7 cellular contexts compared by ENCODE assay signal in genomic region chr12:6821271-6821673, GRCh38. TPM values are rescaled to one million over a fixed set of nuclear protein-coding genes. Genes with fewer than 3 reads are reported as not detected.
DNase-seq lines count a peak whose midpoint lies in the region; ATAC-seq and TF ChIP-seq lines count a peak whose summit lies in the region.

No MANE protein-coding gene starts in this region.

- intact Hi-C loops in activated CD4-positive, alpha-beta memory T cell treated with anti-CD3 and anti-CD28 coated beads for 36 hours (cut with micrococcal nuclease): loop anchor here (1.0 kb wide), 1 partner anchor 68 kb away; the partner anchor contains the start of gene MLF2

- H3K4me1 ChIP-seq in ES-I3 (ENCODE audit: insufficient read depth, low read length): peaks cover 28% of the 10 kb centered on the region

- CTCF ChIA-PET in activated CD4-positive, alpha-beta memory T cell treated with anti-CD3 and anti-CD28 coated beads for 36 hours (lab: Charles Lee): interaction anchor here (0.6 to 7.0 kb wide), 6 partner anchors 10 to 68 kb away, joined by 3 to 91 read pairs (median 5); partner anchors contain the start of gene MLF2

- DNase-seq in NCI-H146 treated with DMSO at 0.1 percent for 48 hours (lab: John Stamatoyannopoulos, UW; ENCODE audit: unreplicated experiment): peak; percentile 71
- DNase-seq in activated CD4-positive, alpha-beta memory T cell treated with anti-CD3 and anti-CD28 coated beads for 36 hours: peak; percentile 64
- peak; percentile 85 for DNase-seq in fibroblast of villous mesenchyme (ENCODE audit: low read depth)
- no peak for DNase-seq in kidney glomerular epithelial cell (lab: John Stamatoyannopoulos, UW)

- no peak overlapping the region for H3K27ac Mint-ChIP-seq in activated CD4-positive, alpha-beta memory T cell treated with anti-CD3 and anti-CD28 coated beads for 36 hours
- H3K27ac Mint-ChIP-seq in nephron: peak overlapping the region; percentile 90 to 98 (median 91)

- no peaks in the 10 kb centered on the region for H3K36me3 ChIP-seq in ES-I3 (ENCODE audit: insufficient read depth, low read length)

- H3K27me3 Mint-ChIP-seq in activated CD4-positive, alpha-beta memory T cell treated with anti-CD3 and anti-CD28 coated beads for 36 hours: peaks cover 8% of the 10 kb centered on the region
- H3K27me3 Mint-ChIP-seq in nephron (ENCODE audit: low read depth): peaks cover 4% of the 10 kb centered on the region

- no peak for ATAC-seq in GM21786 (IDR thresholded peaks at IDR 0.05; ENCODE audit: unreplicated experiment)

- peak overlapping the region; percentile 14; the same call in 1 of the 2 replicates for H3K9ac ChIP-seq in ES-I3 (ENCODE audit: low read depth, low read length)

- peaks cover 14% of the 10 kb centered on the region for H3K4me1 Mint-ChIP-seq in activated CD4-positive, alpha-beta memory T cell treated with anti-CD3 and anti-CD28 coated beads for 36 hours (ENCODE audit: low read depth)
- H3K4me1 Mint-ChIP-seq in nephron: peaks cover 57% of the 10 kb centered on the region

- H3K4me3 ChIP-seq in fibroblast of villous mesenchyme (ENCODE audit: low read depth, low read length): peak overlapping the region; percentile 61

- peaks cover 21% of the 10 kb centered on the region for H3K36me3 Mint-ChIP-seq in activated CD4-positive, alpha-beta memory T cell treated with anti-CD3 and anti-CD28 coated beads for 36 hours
- peaks cover 4% of the 10 kb centered on the region for H3K36me3 Mint-ChIP-seq in nephron (ENCODE audit: low read depth)

- POLR2A ChIA-PET in activated CD4-positive, alpha-beta memory T cell treated with anti-CD3 and anti-CD28 coated beads for 36 hours (lab: Charles Lee): interaction anchor here (0.5 to 0.8 kb wide), 2 partner anchors 51 to 130 kb away, joined by 3 read pairs; partner anchors contain the start of gene SPSB2

- TF ChIP-seq CTCF in fibroblast of villous mesenchyme (IDR thresholded peaks at IDR 0.05; ENCODE audit: insufficient read depth, low read depth, low read length) (no peak), nephron (IDR thresholded peaks at IDR 0.05; ENCODE audit: unreplicated experiment in 3 of 3) (no peak)

- H3K4me3 Mint-ChIP-seq in activated CD4-positive, alpha-beta memory T cell treated with anti-CD3 and anti-CD28 coated beads for 36 hours: peak overlapping the region; percentile 26
- H3K4me3 Mint-ChIP-seq in nephron: peak overlapping the region; percentile 84 to 86 (median 85)

- no peaks in the 10 kb centered on the region for H3K9me3 Mint-ChIP-seq in activated CD4-positive, alpha-beta memory T cell treated with anti-CD3 and anti-CD28 coated beads for 36 hours
- H3K9me3 Mint-ChIP-seq in nephron: no peaks in the 10 kb centered on the region

- H3K9me3 ChIP-seq in ES-I3 (ENCODE audit: control insufficient read depth, insufficient read depth, low read length): no peaks in the 10 kb centered on the region

RNA-seq across cellular contexts. Expression of gene GPR162, which starts 0.3 kb away (rescaled TPM):
- under 1 TPM in 1 of 2 experiments, not detected in 1; 0.31 TPM for total RNA-seq in activated CD4-positive, alpha-beta memory T cell treated with anti-CD3 and anti-CD28 coated beads for 36 hours
- 2.6 and 3.0 TPM in 2 replicates for total RNA-seq in fibroblast of villous mesenchyme

RNA-seq across cellular contexts. Expression of gene P3H3, which starts 6.9 kb away (rescaled TPM):
- 1 to 10 TPM; 2.5 to 2.7 TPM for total RNA-seq in activated CD4-positive, alpha-beta memory T cell treated with anti-CD3 and anti-CD28 coated beads for 36 hours
- 91.1 and 117 TPM in 2 replicates for total RNA-seq in fibroblast of villous mesenchyme

RNA-seq across cellular contexts. Expression of gene GNB3, which starts 19.5 kb away (rescaled TPM):
- under 1 TPM; 0.22 to 0.78 TPM for total RNA-seq in activated CD4-positive, alpha-beta memory T cell treated with anti-CD3 and anti-CD28 coated beads for 36 hours
- 1.7 and 3.9 TPM in 2 replicates for total RNA-seq in fibroblast of villous mesenchyme

RNA-seq across cellular contexts. Expression of gene CDCA3, which starts 29.8 kb away (rescaled TPM):
- total RNA-seq in activated CD4-positive, alpha-beta memory T cell treated with anti-CD3 and anti-CD28 coated beads for 36 hours: 10 to 100 TPM; 80.3 to 87.8 TPM
- total RNA-seq in fibroblast of villous mesenchyme: 18.4 and 21.2 TPM in 2 replicates

RNA-seq across cellular contexts. Expression of gene USP5, which starts 30.7 kb away (rescaled TPM):
- total RNA-seq in activated CD4-positive, alpha-beta memory T cell treated with anti-CD3 and anti-CD28 coated beads for 36 hours: 100 to 1,000 TPM; 125 to 130 TPM
- total RNA-seq in fibroblast of villous mesenchyme: 91.5 and 96.7 TPM in 2 replicates

Comparison
In these comparisons a context has a peak if more than half of its experiments do, and no peak if none do; other contexts are left out.
1. RNA of gene P3H3, which starts 6.9 kb away (total RNA-seq): 91.1 to 117 TPM in fibroblast of villous mesenchyme; 2.5 to 2.7 TPM in activated CD4-positive, alpha-beta memory T cell treated with anti-CD3 and anti-CD28 coated beads for 36 hours; every median in the first group is over 10 times any median in the second.